9 cellular contexts compared by ENCODE assay signal in genomic region chr4:184851200-184851541, GRCh38. TPM values are rescaled to one million over a fixed set of nuclear protein-coding genes. Genes with fewer than 3 reads are reported as not detected.
DNase-seq lines count a peak whose midpoint lies in the region; ATAC-seq and TF ChIP-seq lines count a peak whose summit lies in the region.
"Had no signal": no experiment of that assay in that cellular context is flagged by ENCODE, and none has a peak within 500 bp of the region (broad histone marks: within the 10 kb centered on the region; RNA-seq: fewer than 3 reads in every experiment).

No MANE protein-coding gene starts in this region.

- no peaks in the 10 kb centered on the region for H3K9me3 ChIP-seq in hepatocyte (ENCODE audit: low read depth)
- H3K9me3 ChIP-seq: body of pancreas had no signal

- H4K20me1 ChIP-seq in hepatocyte (ENCODE audit: insufficient read depth, poor library complexity, severe bottlenecking) = no peaks in the 10 kb centered on the region

- H3K9me2 ChIP-seq in hepatocyte (replicated peaks; ENCODE audit: insufficient read depth) = no peaks in the 10 kb centered on the region

- intact Hi-C loops in left ventricle myocardium superior (cut with micrococcal nuclease) = no loop called here

- ATAC-seq in GM18502 (IDR thresholded peaks at IDR 0.05; ENCODE audit: poor library complexity, unreplicated experiment) (peak; percentile 80), GM21528 (IDR thresholded peaks at IDR 0.05; ENCODE audit: low FRiP score, unreplicated experiment) (peak; percentile 65), left ventricle myocardium superior (peak; percentile 62)
- ATAC-seq: body of pancreas had no signal

- no peaks in the 10 kb centered on the region for H3K36me3 ChIP-seq in hepatocyte (replicated peaks; ENCODE audit: insufficient read depth, low read depth)

- DNase-seq in HT1080 (ENCODE audit: low read depth) = peak; percentile 25
- no peak for DNase-seq in left ventricle myocardium superior
- no peak for DNase-seq in NCI-H82 (lab: John Stamatoyannopoulos, UW)
- no peak for DNase-seq in hepatocyte (ENCODE audit: low spot score)
- no peak for DNase-seq in COR-L47 (lab: John Stamatoyannopoulos, UW)
- no peak for DNase-seq in hepatic stellate cell (ENCODE audit: low spot score)

- 72% methylated on average over 3 of the region's 3 CpGs for whole genome bisulfite sequencing in hepatocyte (ENCODE audit: low lambda C conversion rate, missing lambda C conversion rate)

- H3K79me2 ChIP-seq in hepatocyte = no peaks in the 10 kb centered on the region

- H2AFZ ChIP-seq in hepatocyte = no peak overlapping the region

- no peaks in the 10 kb centered on the region for H3K4me1 ChIP-seq in hepatocyte (ENCODE audit: insufficient read depth)
- H3K4me1 ChIP-seq: body of pancreas had no signal

- no peak overlapping the region for H3K27ac ChIP-seq in hepatocyte

- H3K27me3 ChIP-seq in hepatocyte = no peaks in the 10 kb centered on the region
- H3K27me3 ChIP-seq: body of pancreas had no signal

- H3K4me3 ChIP-seq in hepatocyte = no peak overlapping the region
- H3K4me3 ChIP-seq: body of pancreas had no signal

- no peak overlapping the region for H3K4me2 ChIP-seq in hepatocyte

- no peak for TF ChIP-seq CTCF in hepatocyte (IDR thresholded peaks at IDR 0.05; ENCODE audit: poor library complexity)

RNA-seq across cellular contexts. Expression of gene ACSL1, which starts 25.4 kb away (rescaled TPM):
- total RNA-seq in HT1080 (2014; rRNA removed; shearing (Covaris generic)) = 6.0 and 6.6 TPM in 2 replicates
- 7.4 and 7.6 TPM in 2 replicates for polyA plus RNA-seq in HT1080 (2015; cell fraction: cytosol; rRNA removed)
- 7.8 and 10.2 TPM in 2 replicates for polyA plus RNA-seq in HT1080 (2015; cell fraction: nucleus; rRNA removed)
- total RNA-seq in left ventricle myocardium superior (477 TPM), hepatocyte (168 and 264 TPM in 2 replicates)
- polyA plus RNA-seq in hepatocyte = 114 and 121 TPM in 2 replicates

Comparison
In these comparisons a context has a peak if more than half of its experiments do, and no peak if none do; other contexts are left out.
1. RNA of gene ACSL1, which starts 25.4 kb away (total RNA-seq): 477 TPM in left ventricle myocardium superior (single experiment) and 168 to 264 TPM in hepatocyte; 6.0 to 6.6 TPM in HT1080; every median in the first group is over 10 times any median in the second.
2. Peak in every context shown above with its lines, with median percentiles within 50 percentile points of each other: ATAC-seq.